In the genomic region with DNA sequence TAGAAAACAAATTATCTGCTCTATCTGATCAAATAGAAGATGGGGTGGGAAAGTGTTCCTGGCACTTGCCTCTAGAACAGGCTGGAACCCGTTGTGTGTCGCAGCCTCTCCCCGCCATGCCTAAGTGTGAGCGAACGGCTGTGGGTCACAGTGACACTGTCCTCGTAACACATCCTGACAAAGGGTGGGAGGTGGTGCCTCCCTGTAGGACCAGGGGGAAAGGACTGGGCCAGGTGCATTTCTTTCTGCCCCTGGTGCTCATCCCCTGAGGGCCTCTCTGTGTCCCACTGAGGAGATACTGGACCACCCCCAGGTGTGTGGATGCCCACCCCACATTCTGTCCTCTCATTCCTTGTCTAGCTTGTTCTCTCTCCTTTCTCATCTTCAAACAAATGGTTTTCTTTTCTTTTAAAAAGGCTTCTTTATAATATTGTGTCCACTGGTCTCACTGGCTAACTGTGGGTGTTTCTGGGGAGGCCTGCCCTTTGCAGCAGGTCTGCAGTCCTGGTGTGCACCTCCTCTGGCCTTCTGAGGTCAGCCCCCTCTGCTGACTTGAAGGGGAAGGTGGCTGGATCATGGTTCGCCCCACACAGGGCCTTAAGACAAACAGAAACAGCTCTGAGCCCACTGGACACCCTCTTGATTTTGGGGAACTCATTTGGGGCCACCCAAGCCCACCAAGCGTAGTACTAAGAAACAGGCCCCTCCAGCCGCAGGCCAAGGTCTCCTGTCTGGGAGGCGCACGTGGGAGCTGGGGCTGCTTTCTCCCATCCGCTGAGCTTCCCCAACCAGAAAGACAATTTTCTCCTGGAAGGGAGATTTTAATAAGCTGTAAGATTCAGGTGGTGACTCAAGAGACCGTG, we compare ENCODE assay signal across 21 cellular contexts.
DNase-seq lines count a peak whose midpoint lies in the region; ATAC-seq and TF ChIP-seq lines count a peak whose summit lies in the region.
"Had no signal": no experiment of that assay in that cellular context is flagged by ENCODE, and none has a peak within 500 bp of the region (broad histone marks: within the 10 kb centered on the region; RNA-seq: fewer than 3 reads in every experiment).

No MANE protein-coding gene starts in this region.

- no peak overlapping the region for H2AK5ac ChIP-seq in neuronal stem cell (ENCODE audit: low read depth, low read length)

- H2BK120ac ChIP-seq in neuronal stem cell (ENCODE audit: low read depth, low read length): no peak overlapping the region

- CTCF ChIA-PET in activated CD8-positive, alpha-beta T cell treated with anti-CD3 and anti-CD28 coated beads for 36 hours (lab: Charles Lee): no interaction called here

- no peak overlapping the region for H2BK5ac ChIP-seq in neuronal stem cell (ENCODE audit: low read length)

- H4K91ac ChIP-seq in neuronal stem cell (ENCODE audit: low read depth, low read length, poor library complexity): no peak overlapping the region

- ATAC-seq in activated CD8-positive, alpha-beta T cell treated with anti-CD3 and anti-CD28 coated beads for 36 hours: no peak
- ATAC-seq: HepG2, K562, Panc1 had no signal

- H2AFZ ChIP-seq in neuronal stem cell (ENCODE audit: low read length): no peak overlapping the region

- no CpG with 5 or more reads among the region's 13 CpGs for WGBS in neuronal stem cell (ENCODE audit: extremely low coverage in 2 of 2, insufficient read length in 2 of 2, insufficient replicate concordance in 1 of 2), 2 donors
- 77% methylated on average over 13 of the region's 13 CpGs for WGBS in suprapubic skin

- intact Hi-C loops in activated CD8-positive, alpha-beta T cell treated with anti-CD3 and anti-CD28 coated beads for 36 hours (cut with micrococcal nuclease): no loop called here

- H3K79me1 ChIP-seq in neuronal stem cell (ENCODE audit: low read depth, low read length): no peaks in the 10 kb centered on the region

- H3K4me3 ChIP-seq in WERI-Rb-1 (ENCODE audit: low read depth, low read length) (no peak overlapping the region), coronary artery (no peak overlapping the region), neuronal stem cell (ENCODE audit: low read length in 2 of 2) (no peak overlapping the region), suprapubic skin (no peak overlapping the region)
- H3K4me3 ChIP-seq: HAP-1, K562, MG63 had no signal

- DNase-seq in WERI-Rb-1 (peak; percentile 1), coronary artery (ENCODE audit: low spot score) (peak; percentile 58), neuronal stem cell (ENCODE audit: low spot score) (no peak), suprapubic skin (ENCODE audit: low spot score in 2 of 2) (peak; percentile 40 to 72), MV-4-11 (lab: John Stamatoyannopoulos, UW) (no peak), NCI-H2107 (lab: John Stamatoyannopoulos, UW) (no peak), activated T-cell treated with anti-CD3 and anti-CD28 coated beads for 4 hours (no peak)
- no peak for DNase-seq in activated CD8-positive, alpha-beta T cell treated with anti-CD3 and anti-CD28 coated beads for 36 hours
- DNase-seq: BE2C, COR-L47, MG63, NCI-H1092, NCI-H1436, NCI-H187 treated with DMSO at 0.1 percent for 48 hours, NCI-H226, NCI-H524, NCI-H82 had no signal

- H3K4me2 ChIP-seq in neuronal stem cell (ENCODE audit: insufficient read depth, low read length, poor library complexity, severe bottlenecking): no peak overlapping the region

- no peak for TF ChIP-seq POLR2A in suprapubic skin (IDR thresholded peaks at IDR 0.05)

- no peaks in the 10 kb centered on the region for H3K27me3 Mint-ChIP-seq in activated CD8-positive, alpha-beta T cell treated with anti-CD3 and anti-CD28 coated beads for 36 hours

- H3K18ac ChIP-seq in neuronal stem cell (ENCODE audit: low read length): peak overlapping the region; percentile 46

- H2BK15ac ChIP-seq in neuronal stem cell (ENCODE audit: low read length): no peak overlapping the region

- H3K9me3 Mint-ChIP-seq in activated CD8-positive, alpha-beta T cell treated with anti-CD3 and anti-CD28 coated beads for 36 hours: no peaks in the 10 kb centered on the region

- H3K27me3 ChIP-seq in WERI-Rb-1 (ENCODE audit: insufficient read depth, low read depth, severe bottlenecking): peaks cover 96% of the 10 kb centered on the region
- peaks cover 0 to 26% (median 0%) of the 10 kb centered on the region in 3 experiments for H3K27me3 ChIP-seq in neuronal stem cell (ENCODE audit: control insufficient read depth in 3 of 3, insufficient read depth in 3 of 3, low read depth in 1 of 3, low read length in 3 of 3)
- H3K27me3 ChIP-seq in suprapubic skin: peaks cover 9% of the 10 kb centered on the region
- H3K27me3 ChIP-seq: MG63 had no signal

- no peak overlapping the region for H3K4me3 Mint-ChIP-seq in activated CD8-positive, alpha-beta T cell treated with anti-CD3 and anti-CD28 coated beads for 36 hours

- POLR2A ChIA-PET in activated CD8-positive, alpha-beta T cell treated with anti-CD3 and anti-CD28 coated beads for 36 hours (lab: Charles Lee): no interaction called here

- H3K14ac ChIP-seq in neuronal stem cell (ENCODE audit: low read length): no peak overlapping the region

- H4K8ac ChIP-seq in neuronal stem cell (ENCODE audit: low read depth, low read length): no peak overlapping the region

- no peaks in the 10 kb centered on the region for H3K36me3 ChIP-seq in WERI-Rb-1
- no peaks in the 10 kb centered on the region for H3K36me3 ChIP-seq in neuronal stem cell (replicated peaks in 1 of 2; ENCODE audit: control insufficient read depth in 2 of 2, insufficient read depth in 2 of 2, low read length in 2 of 2)
- H3K36me3 ChIP-seq in suprapubic skin: no peaks in the 10 kb centered on the region
- H3K36me3 ChIP-seq: BE2C, HAP-1, MG63 had no signal

- H3K23ac ChIP-seq in neuronal stem cell (ENCODE audit: low read depth, low read length, poor library complexity): no peak overlapping the region

- no peak overlapping the region for H3K9ac ChIP-seq in neuronal stem cell (ENCODE audit: low read depth, low read length, poor library complexity)

- no peak overlapping the region for H3K27ac Mint-ChIP-seq in activated CD8-positive, alpha-beta T cell treated with anti-CD3 and anti-CD28 coated beads for 36 hours

- H3K27ac ChIP-seq in WERI-Rb-1: no peak overlapping the region
- H3K27ac ChIP-seq in coronary artery: no peak overlapping the region
- no peak overlapping the region for H3K27ac ChIP-seq in neuronal stem cell (replicated peaks; ENCODE audit: low read length)
- H3K27ac ChIP-seq in suprapubic skin: no peak overlapping the region

- H3K4me1 ChIP-seq in neuronal stem cell (ENCODE audit: control insufficient read depth in 2 of 2, insufficient read depth in 1 of 2, low read depth in 1 of 2, low read length in 2 of 2) (peaks cover 0 to 8% of the 10 kb centered on the region in 2 donors), suprapubic skin (no peaks in the 10 kb centered on the region)
- H3K4me1 ChIP-seq: BE2C, HAP-1 had no signal

- TF ChIP-seq CTCF in WERI-Rb-1 (IDR thresholded peaks at IDR 0.05; ENCODE audit: low read depth, low read length): no peak
- TF ChIP-seq CTCF in coronary artery (IDR thresholded peaks at IDR 0.05): no peak
- TF ChIP-seq CTCF in suprapubic skin (IDR thresholded peaks at IDR 0.05): no peak
- TF ChIP-seq CTCF in activated CD8-positive, alpha-beta T cell treated with anti-CD3 and anti-CD28 coated beads for 36 hours (IDR thresholded peaks at IDR 0.05): no peak

- no peak overlapping the region for H3K4ac ChIP-seq in neuronal stem cell (ENCODE audit: low read length)

- H3K36me3 Mint-ChIP-seq in activated CD8-positive, alpha-beta T cell treated with anti-CD3 and anti-CD28 coated beads for 36 hours (ENCODE audit: low read depth): no peaks in the 10 kb centered on the region

- TF ChIP-seq EP300 in suprapubic skin (IDR thresholded peaks at IDR 0.05): no peak

- no peaks in the 10 kb centered on the region for H3K4me1 Mint-ChIP-seq in activated CD8-positive, alpha-beta T cell treated with anti-CD3 and anti-CD28 coated beads for 36 hours (ENCODE audit: low read depth)

- H2BK12ac ChIP-seq in neuronal stem cell (ENCODE audit: low read length): no peak overlapping the region

- peaks cover 5% of the 10 kb centered on the region for H3K9me3 ChIP-seq in WERI-Rb-1 (ENCODE audit: severe bottlenecking)
- no peaks in the 10 kb centered on the region for H3K9me3 ChIP-seq in neuronal stem cell (replicated peaks in 1 of 2; ENCODE audit: control insufficient read depth in 2 of 2, insufficient read depth in 1 of 2, low read depth in 1 of 2, low read length in 2 of 2)
- H3K9me3 ChIP-seq in suprapubic skin: no peaks in the 10 kb centered on the region
- H3K9me3 ChIP-seq: BE2C, HAP-1, MG63 had no signal

Comparison
In these comparisons a context has a peak if more than half of its experiments do, and no peak if none do; other contexts are left out.
1. DNase-seq: peak in WERI-Rb-1 (single experiment), coronary artery (single experiment) and suprapubic skin (2 of 2); none in neuronal stem cell (single experiment), MV-4-11 (single experiment), NCI-H2107 (single experiment), activated CD8-positive, alpha-beta T cell treated with anti-CD3 and anti-CD28 coated beads for 36 hours (single experiment) and activated T-cell treated with anti-CD3 and anti-CD28 coated beads for 4 hours (single experiment).